9 cellular contexts compared by ENCODE assay signal in genomic region chr5:170791325-170791954, GRCh38. TPM values are rescaled to one million over a fixed set of nuclear protein-coding genes. Genes with fewer than 3 reads are reported as not detected.
A peak's percentile ranks its signal among the peaks of the same experiment; 100 is the strongest.
DNase-seq lines count a peak whose midpoint lies in the region; ATAC-seq and TF ChIP-seq lines count a peak whose summit lies in the region.
"Had no signal": no experiment of that assay in that cellular context is flagged by ENCODE, and none has a peak within 500 bp of the region (broad histone marks: within the 10 kb centered on the region; RNA-seq: fewer than 3 reads in every experiment).

No MANE protein-coding gene starts in this region.

- H2AFZ ChIP-seq in MM.1S (ENCODE audit: low read length) (no peak overlapping the region), neuronal stem cell (ENCODE audit: low read length) (no peak overlapping the region)

- H2AK5ac ChIP-seq in neuronal stem cell (ENCODE audit: low read depth, low read length): no peak overlapping the region

- H3K79me1 ChIP-seq in neuronal stem cell (ENCODE audit: low read depth, low read length): no peaks in the 10 kb centered on the region

- H3K23ac ChIP-seq in neuronal stem cell (ENCODE audit: low read depth, low read length, poor library complexity): no peak overlapping the region

- H3K14ac ChIP-seq in neuronal stem cell (ENCODE audit: low read length): no peak overlapping the region

- H2BK5ac ChIP-seq in neuronal stem cell (ENCODE audit: low read length): no peak overlapping the region

- no peak overlapping the region for H3K9ac ChIP-seq in MM.1S (ENCODE audit: low read length)
- H3K9ac ChIP-seq in neuronal stem cell (ENCODE audit: low read depth, low read length, poor library complexity): no peak overlapping the region

- H3F3A ChIP-seq in MM.1S (ENCODE audit: insufficient read depth, low read length): no peaks in the 10 kb centered on the region

- no peak overlapping the region for H2BK12ac ChIP-seq in neuronal stem cell (ENCODE audit: low read length)

- H3K27ac ChIP-seq in MM.1S (ENCODE audit: low read length): no peak overlapping the region
- H3K27ac ChIP-seq in neuronal stem cell (replicated peaks; ENCODE audit: low read length): no peak overlapping the region
- no peak overlapping the region for H3K27ac ChIP-seq in suprapubic skin
- H3K27ac ChIP-seq: SK-N-MC had no signal

- no peak for TF ChIP-seq POLR2A in suprapubic skin (IDR thresholded peaks at IDR 0.05)

- H3K4me1 ChIP-seq in MM.1S (ENCODE audit: low read length) (no peaks in the 10 kb centered on the region), neuronal stem cell (ENCODE audit: control insufficient read depth in 2 of 2, insufficient read depth in 1 of 2, low read depth in 1 of 2, low read length in 2 of 2) (no peaks in the 10 kb centered on the region), suprapubic skin (no peaks in the 10 kb centered on the region)

- H3K27me3 ChIP-seq in MM.1S (replicated peaks; ENCODE audit: insufficient read depth, low read length) (no peaks in the 10 kb centered on the region), neuronal stem cell (ENCODE audit: control insufficient read depth in 3 of 3, insufficient read depth in 3 of 3, low read depth in 1 of 3, low read length in 3 of 3) (no peaks in the 10 kb centered on the region), suprapubic skin (no peaks in the 10 kb centered on the region)

- no peak overlapping the region for H3K18ac ChIP-seq in neuronal stem cell (ENCODE audit: low read length)

- ATAC-seq in GM19023 (IDR thresholded peaks at IDR 0.05; ENCODE audit: unreplicated experiment) (peak; percentile 68), GM21390 (IDR thresholded peaks at IDR 0.05; ENCODE audit: unreplicated experiment) (no peak)

- H4K91ac ChIP-seq in neuronal stem cell (ENCODE audit: low read depth, low read length, poor library complexity): no peak overlapping the region

- H3K9me3 ChIP-seq in MM.1S (replicated peaks; ENCODE audit: insufficient read depth, low read length) (no peaks in the 10 kb centered on the region), neuronal stem cell (replicated peaks in 1 of 2; ENCODE audit: control insufficient read depth in 2 of 2, insufficient read depth in 1 of 2, low read depth in 1 of 2, low read length in 2 of 2) (no peaks in the 10 kb centered on the region), suprapubic skin (no peaks in the 10 kb centered on the region)

- no peak overlapping the region for H2BK120ac ChIP-seq in neuronal stem cell (ENCODE audit: low read depth, low read length)

- TF ChIP-seq EP300 in suprapubic skin (IDR thresholded peaks at IDR 0.05): no peak

- DNase-seq in COLO668 (lab: John Stamatoyannopoulos, UW; ENCODE audit: unreplicated experiment) (peak; percentile 46), MM.1S (peak; percentile 70), SW480 (ENCODE audit: low spot score) (peak; percentile 78), fibroblast of the conjunctiva (ENCODE audit: low read depth) (peak; percentile 31), neuronal stem cell (ENCODE audit: low spot score) (peak; percentile 48), suprapubic skin (ENCODE audit: low spot score in 2 of 2) (no peak)

- H3K4me3 ChIP-seq in MM.1S (ENCODE audit: low read length) (no peak overlapping the region), neuronal stem cell (ENCODE audit: low read length in 2 of 2) (no peak overlapping the region), suprapubic skin (no peak overlapping the region)
- H3K4me3 ChIP-seq: SK-N-MC had no signal

- H3K4ac ChIP-seq in neuronal stem cell (ENCODE audit: low read length): no peak overlapping the region

- no CpG with 5 or more reads among the region's 7 CpGs for WGBS in neuronal stem cell (ENCODE audit: extremely low coverage in 2 of 2, insufficient read length in 2 of 2, insufficient replicate concordance in 1 of 2), 2 donors
- WGBS in suprapubic skin: 39% methylated on average over 7 of the region's 7 CpGs

- H3K4me2 ChIP-seq in MM.1S (ENCODE audit: low read depth, low read length) (no peak overlapping the region), neuronal stem cell (ENCODE audit: insufficient read depth, low read length, poor library complexity, severe bottlenecking) (no peak overlapping the region)

- no peak overlapping the region for H2BK15ac ChIP-seq in neuronal stem cell (ENCODE audit: low read length)

- H4K20me1 ChIP-seq in MM.1S (ENCODE audit: insufficient read depth, low read length): no peaks in the 10 kb centered on the region

- TF ChIP-seq CTCF in MM.1S (IDR thresholded peaks at IDR 0.05; ENCODE audit: low read length): peak; percentile 68
- peak in 1 of 2 donors; percentile 37 for TF ChIP-seq CTCF in suprapubic skin (IDR thresholded peaks at IDR 0.05)

- no peaks in the 10 kb centered on the region for H3K79me2 ChIP-seq in MM.1S (ENCODE audit: low read length)

- no peak overlapping the region for H4K8ac ChIP-seq in neuronal stem cell (ENCODE audit: low read depth, low read length)

- H3K36me3 ChIP-seq in MM.1S (replicated peaks; ENCODE audit: insufficient read depth, low read length): no peaks in the 10 kb centered on the region
- no peaks in the 10 kb centered on the region for H3K36me3 ChIP-seq in neuronal stem cell (replicated peaks in 1 of 2; ENCODE audit: control insufficient read depth in 2 of 2, insufficient read depth in 2 of 2, low read length in 2 of 2)
- no peaks in the 10 kb centered on the region for H3K36me3 ChIP-seq in suprapubic skin

- no peaks in the 10 kb centered on the region for H3K9me2 ChIP-seq in MM.1S (replicated peaks; ENCODE audit: insufficient read depth, low read length)

RNA-seq across cellular contexts. Expression of gene GABRP, which starts 7.9 kb away (rescaled TPM):
- polyA plus RNA-seq in neuronal stem cell (2013, experiment 1 of 2): not detected
- polyA plus RNA-seq in neuronal stem cell (2013, experiment 2 of 2): 0.06 TPM
- total RNA-seq in suprapubic skin: 10 to 100 TPM in 2 of 4 donors, 1 to 10 TPM in 2; 8.0 to 24.3 (median 16.1) TPM

Comparison
In these comparisons a context has a peak if more than half of its experiments do, and no peak if none do; other contexts are left out.
1. DNase-seq: peak in COLO668 (single experiment), MM.1S (single experiment), SW480 (single experiment), fibroblast of the conjunctiva (single experiment) and neuronal stem cell (single experiment); none in suprapubic skin (0 of 2).